12 cellular contexts compared by ENCODE assay signal in genomic region chr9:104879555-104880318, GRCh38. TPM values are rescaled to one million over a fixed set of nuclear protein-coding genes. Genes with fewer than 3 reads are reported as not detected.
DNase-seq lines count a peak whose midpoint lies in the region; ATAC-seq and TF ChIP-seq lines count a peak whose summit lies in the region.
"Had no signal": no experiment of that assay in that cellular context is flagged by ENCODE, and none has a peak within 500 bp of the region (broad histone marks: within the 10 kb centered on the region; RNA-seq: fewer than 3 reads in every experiment).

No MANE protein-coding gene starts in this region.

- H2BK15ac ChIP-seq in mesendoderm (replicated peaks; ENCODE audit: low read depth): no peak overlapping the region

- H3K56ac ChIP-seq in mesendoderm (ENCODE audit: low read length): no peak overlapping the region

- H3K18ac ChIP-seq in mesendoderm (ENCODE audit: low read length): no peak overlapping the region

- POLR2A ChIA-PET in HEK293T (lab: Yijun Ruan, JAX): no interaction called here

- CTCF ChIA-PET in HEK293T (lab: Yijun Ruan, JAX): interaction anchor here (1.7 kb wide), 1 partner anchor 17 kb away, joined by 6 read pairs; no protein-coding TSS in a partner anchor

- no peaks in the 10 kb centered on the region for H3K79me2 ChIP-seq in mesendoderm (ENCODE audit: control insufficient read depth, insufficient read depth, low read length)

- ATAC-seq in left cardiac atrium (peak; percentile 58 to 83), GM19467 (IDR thresholded peaks at IDR 0.05; ENCODE audit: unreplicated experiment) (no peak)
- ATAC-seq: activated CD4-positive, alpha-beta T cell treated with anti-CD3 and anti-CD28 coated beads for 36 hours; T-cell had no signal

- H3K36me3 ChIP-seq in mesendoderm (ENCODE audit: control insufficient read depth, insufficient read depth, low read length): no peaks in the 10 kb centered on the region

- H3K27me3 ChIP-seq in mesendoderm (ENCODE audit: insufficient read depth, low read length, poor library complexity): no peaks in the 10 kb centered on the region

- no peak overlapping the region for H3K27ac ChIP-seq in mesendoderm (ENCODE audit: low read depth, low read length)

- no peaks in the 10 kb centered on the region for H3K79me1 ChIP-seq in mesendoderm (ENCODE audit: low read length)

- H3K23ac ChIP-seq in mesendoderm (ENCODE audit: low read length): no peak overlapping the region

- no CpG with 5 or more reads among the region's 6 CpGs for WGBS in mesendoderm (ENCODE audit: extremely low coverage, insufficient coverage, low lambda C conversion rate)

- H2AK5ac ChIP-seq in mesendoderm (ENCODE audit: low read length): no peak overlapping the region

- no peak overlapping the region for H4K8ac ChIP-seq in mesendoderm (ENCODE audit: low read depth, low read length)

- no peak overlapping the region for H4K5ac ChIP-seq in mesendoderm (ENCODE audit: low read length)

- no peak overlapping the region for H2BK120ac ChIP-seq in mesendoderm (ENCODE audit: low read depth, low read length)

- H3K4me2 ChIP-seq in mesendoderm (ENCODE audit: low read length): no peak overlapping the region

- no peak overlapping the region for H3K4ac ChIP-seq in mesendoderm (ENCODE audit: low read depth, low read length)

- peak; percentile 88 for DNase-seq in AG10803 (ENCODE audit: low read depth)
- peak; percentile 92 to 97 for DNase-seq in cardiac fibroblast (ENCODE audit: low read depth in 2 of 2)
- DNase-seq in left cardiac atrium: no peak
- DNase-seq in pulmonary artery endothelial cell (ENCODE audit: low read depth, low spot score): peak; percentile 68
- no peak for DNase-seq in HEK293T (ENCODE audit: extremely low spot score)
- no peak for DNase-seq in activated CD8-positive, alpha-beta memory T cell treated with anti-CD3 and anti-CD28 coated beads, Interleukin-2, amount 50 U/mL, for 4 hours
- DNase-seq in mesendoderm: no peak
- DNase-seq: activated CD4-positive, alpha-beta T cell treated with anti-CD3 and anti-CD28 coated beads for 36 hours; activated naive CD4-positive, alpha-beta T cell treated with Interleukin-2 at 50 U/mL for 16 hours; KBM-7; T-cell had no signal

- no peak for TF ChIP-seq CTCF in AG10803 (conservative IDR thresholded peaks at IDR 0.05; ENCODE audit: low read length)
- no peak for TF ChIP-seq CTCF in cardiac fibroblast (IDR thresholded peaks at IDR 0.05; ENCODE audit: low read depth, low read length)

- intact Hi-C loops in left cardiac atrium (cut with DNase I): no loop called here

- H3K4me1 ChIP-seq in mesendoderm (ENCODE audit: control insufficient read depth, low read depth, low read length): peaks cover 5% of the 10 kb centered on the region

- H2BK5ac ChIP-seq in mesendoderm (ENCODE audit: low read length): no peak overlapping the region

- H3K4me3 ChIP-seq in AG10803 (ENCODE audit: low read length) (no peak overlapping the region), cardiac fibroblast (replicated peaks in 1 of 2; ENCODE audit: low read depth in 2 of 2, low read length in 2 of 2) (no peak overlapping the region), mesendoderm (ENCODE audit: low read length) (no peak overlapping the region)

- H3K9ac ChIP-seq in mesendoderm (ENCODE audit: low read length): no peak overlapping the region

TF ChIP-seq in HEK293T, 16 proteins besides CTCF, POLR2A, EP300 and RAD21:
- no peak for TF ChIP-seq HDGF (IDR thresholded peaks at IDR 0.05; ENCODE audit: borderline replicate concordance)
- TF ChIP-seq ARNT (IDR thresholded peaks at IDR 0.05): no peak
- TF ChIP-seq PKNOX1 (IDR thresholded peaks at IDR 0.05): no peak
- TF ChIP-seq ELF4 (IDR thresholded peaks at IDR 0.05): no peak
- no peak for TF ChIP-seq SUZ12 (IDR thresholded peaks at IDR 0.05)

RNA-seq across cellular contexts. Expression of gene ABCA1, which starts 48.2 kb away (rescaled TPM):
- total RNA-seq in left cardiac atrium (10 to 100 TPM in 1 of 2 donors, 1 to 10 TPM in 1; 8.3 to 19.8 TPM), pulmonary artery endothelial cell (5.9 and 7.2 TPM in 2 replicates)
- 1.0 TPM for polyA plus RNA-seq in mesendoderm (2013, experiment 1 of 2)
- polyA plus RNA-seq in mesendoderm (2013, experiment 2 of 2): 1.1 TPM

Comparison
In these comparisons a context has a peak if more than half of its experiments do, and no peak if none do; other contexts are left out.
1. DNase-seq: peak in AG10803 (single experiment), cardiac fibroblast (2 of 2) and pulmonary artery endothelial cell (single experiment); none in left cardiac atrium (single experiment), HEK293T (single experiment), activated CD8-positive, alpha-beta memory T cell treated with anti-CD3 and anti-CD28 coated beads, Interleukin-2, amount 50 U/mL, for 4 hours (single experiment) and mesendoderm (single experiment).